In the genomic region with DNA sequence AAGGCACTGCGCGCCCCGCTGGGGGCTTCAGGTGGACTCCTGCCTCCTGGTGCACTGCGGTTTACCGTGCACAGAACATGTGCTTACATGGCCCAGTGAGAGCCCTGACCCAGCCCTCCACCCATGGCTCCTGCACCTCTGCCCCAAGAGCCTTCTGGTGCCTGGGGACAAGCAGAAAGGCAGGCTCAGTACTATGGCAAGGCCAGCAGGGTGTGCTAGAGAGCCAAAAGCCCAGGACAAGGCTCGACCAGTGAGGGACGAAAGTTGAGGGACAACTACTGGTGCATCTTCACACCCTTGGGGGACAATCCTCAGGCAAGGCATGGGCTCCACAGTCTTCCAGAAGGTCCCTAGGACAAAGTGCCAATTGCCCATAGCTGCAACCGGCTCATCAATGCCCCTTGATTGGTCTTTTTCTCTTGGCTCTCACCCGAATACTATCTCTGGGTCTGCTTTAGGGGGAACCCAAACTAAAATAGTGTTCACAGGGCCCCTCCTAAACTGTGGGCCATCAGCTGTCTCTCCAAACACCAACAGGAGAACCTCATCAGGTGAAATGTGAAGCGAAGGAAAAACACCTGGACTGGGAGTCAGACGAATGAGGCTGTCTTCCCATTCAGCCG, we compare ENCODE assay signal across 8 cellular contexts. TPM values are rescaled to one million over a fixed set of nuclear protein-coding genes. Genes with fewer than 3 reads are reported as not detected.
DNase-seq lines count a peak whose midpoint lies in the region; ATAC-seq and TF ChIP-seq lines count a peak whose summit lies in the region.

No MANE protein-coding gene starts in this region.

- peak; percentile 62 for ATAC-seq in gastroesophageal sphincter

- in situ Hi-C loops in ACHN (cut with HindIII; ENCODE audit: low pct_ligation_motif_present, low pct_unique_long_range_greater_than_20kb, low sequenced_read_pairs) (no loop called here), GM13976 (cut with MboI; ENCODE audit: low sequenced_read_pairs, unreplicated experiment) (no loop called here)

- no peaks in the 10 kb centered on the region for H3K9me3 ChIP-seq in gastroesophageal sphincter
- no peaks in the 10 kb centered on the region for H3K9me3 ChIP-seq in uterus

- H3K4me1 ChIP-seq in gastroesophageal sphincter (no peaks in the 10 kb centered on the region), uterus (no peaks in the 10 kb centered on the region)

- H3K27ac ChIP-seq in RWPE1 (no peak overlapping the region), gastroesophageal sphincter (no peak overlapping the region), uterus (no peak overlapping the region)

- TF ChIP-seq POLR2A in gastroesophageal sphincter (IDR thresholded peaks at IDR 0.05) (no peak), uterus (IDR thresholded peaks at IDR 0.05) (no peak)

- H3K27me3 ChIP-seq in gastroesophageal sphincter: no peaks in the 10 kb centered on the region
- H3K27me3 ChIP-seq in uterus: no peaks in the 10 kb centered on the region

- intact Hi-C loops in uterus (cut with DNase I; ENCODE audit: low total_unique reads): no loop called here

- CTCF ChIA-PET in RWPE1 (lab: Yijun Ruan, JAX): interaction anchor here (0.5 to 1.8 kb wide), 11 partner anchors 8 to 211 kb away, joined by 3 to 15 read pairs (median 3); a partner anchor contains a TSS

- 18 to 80% methylated on average over 3 of the region's 12 CpGs for WGBS in gastroesophageal sphincter (ENCODE audit: low coverage in 1 of 2), 2 donors

- H3K36me3 ChIP-seq in gastroesophageal sphincter (no peaks in the 10 kb centered on the region), uterus (no peaks in the 10 kb centered on the region)

- TF ChIP-seq CTCF in GM13976 (IDR thresholded peaks at IDR 0.05; ENCODE audit: borderline replicate concordance, control extremely low read depth, extremely low read depth, insufficient read depth, missing control alignments) (peak; percentile 87), RWPE1 (conservative IDR thresholded peaks at IDR 0.05; ENCODE audit: low read depth) (peak; percentile 72), gastroesophageal sphincter (IDR thresholded peaks at IDR 0.05) (peak in 3 of 4 experiments; percentile 53 to 75 (median 62)), uterus (IDR thresholded peaks at IDR 0.05) (peak; percentile 35 to 71 (median 56))

- H3K4me3 ChIP-seq in gastroesophageal sphincter (no peak overlapping the region), uterus (no peak overlapping the region)

- DNase-seq in ACHN: peak; percentile 53
- DNase-seq in GM13976 (ENCODE audit: low spot score): peak; percentile 92
- DNase-seq in HuH-7.5 (ENCODE audit: low spot score): peak; percentile 93
- peak; percentile 67 for DNase-seq in RWPE1 (ENCODE audit: low spot score)
- DNase-seq in activated effector memory CD4-positive, alpha-beta T cell treated with anti-CD3 and anti-CD28 coated beads, Interleukin-2, amount 50 U/mL, for 16 hours: peak; percentile 82
- peak; percentile 55 for DNase-seq in pons (ENCODE audit: low spot score)
- DNase-seq in uterus: peak; percentile 34 to 46

- TF ChIP-seq EP300 in gastroesophageal sphincter (IDR thresholded peaks at IDR 0.05): no peak

- POLR2A ChIA-PET in RWPE1 (lab: Yijun Ruan, JAX; ENCODE audit: low non-redundant PET): no interaction called here

RNA-seq across cellular contexts. Expression of a gene that starts 13.5 kb away (rescaled TPM):
- total RNA-seq in gastroesophageal sphincter: under 1 TPM in 1 of 4 donors, not detected in 3; 0.54 TPM
- not detected for total RNA-seq in uterus

RNA-seq across cellular contexts. Expression of a gene that starts 32.4 kb away (rescaled TPM):
- total RNA-seq in gastroesophageal sphincter (1 to 10 TPM in 2 of 4 donors, not detected in 2; 1.2 to 8.8 TPM), uterus (1 to 10 TPM; 1.0 to 8.7 (median 4.9) TPM)

RNA-seq across cellular contexts. Expression of a gene that starts 40.6 kb away (rescaled TPM):
- total RNA-seq in gastroesophageal sphincter (1 to 10 TPM in 1 of 4 donors, under 1 TPM in 2, not detected in 1; 0.78 to 1.0 (median 0.94) TPM), uterus (1 to 10 TPM in 2 of 4 donors, under 1 TPM in 2; 0.51 to 6.5 (median 1.2) TPM)

RNA-seq across cellular contexts. Expression of a gene that starts 51.2 kb away (rescaled TPM):
- under 1 TPM in 1 of 4 donors, not detected in 3; 0.81 TPM for total RNA-seq in gastroesophageal sphincter
- 1 to 10 TPM in 2 of 4 donors, under 1 TPM in 1, not detected in 1; 0.35 to 6.5 (median 4.4) TPM for total RNA-seq in uterus

Comparison
In these comparisons a context has a peak if more than half of its experiments do, and no peak if none do; other contexts are left out.
1. DNase-seq: peak in every context shown above with its lines; median percentile 93 in HuH-7.5; 92 in GM13976; 82 in activated effector memory CD4-positive, alpha-beta T cell treated with anti-CD3 and anti-CD28 coated beads, Interleukin-2, amount 50 U/mL, for 16 hours; 67 in RWPE1; 55 in pons; 53 in ACHN; 40 in uterus.